12 cellular contexts compared by ENCODE assay signal in the genomic region with DNA sequence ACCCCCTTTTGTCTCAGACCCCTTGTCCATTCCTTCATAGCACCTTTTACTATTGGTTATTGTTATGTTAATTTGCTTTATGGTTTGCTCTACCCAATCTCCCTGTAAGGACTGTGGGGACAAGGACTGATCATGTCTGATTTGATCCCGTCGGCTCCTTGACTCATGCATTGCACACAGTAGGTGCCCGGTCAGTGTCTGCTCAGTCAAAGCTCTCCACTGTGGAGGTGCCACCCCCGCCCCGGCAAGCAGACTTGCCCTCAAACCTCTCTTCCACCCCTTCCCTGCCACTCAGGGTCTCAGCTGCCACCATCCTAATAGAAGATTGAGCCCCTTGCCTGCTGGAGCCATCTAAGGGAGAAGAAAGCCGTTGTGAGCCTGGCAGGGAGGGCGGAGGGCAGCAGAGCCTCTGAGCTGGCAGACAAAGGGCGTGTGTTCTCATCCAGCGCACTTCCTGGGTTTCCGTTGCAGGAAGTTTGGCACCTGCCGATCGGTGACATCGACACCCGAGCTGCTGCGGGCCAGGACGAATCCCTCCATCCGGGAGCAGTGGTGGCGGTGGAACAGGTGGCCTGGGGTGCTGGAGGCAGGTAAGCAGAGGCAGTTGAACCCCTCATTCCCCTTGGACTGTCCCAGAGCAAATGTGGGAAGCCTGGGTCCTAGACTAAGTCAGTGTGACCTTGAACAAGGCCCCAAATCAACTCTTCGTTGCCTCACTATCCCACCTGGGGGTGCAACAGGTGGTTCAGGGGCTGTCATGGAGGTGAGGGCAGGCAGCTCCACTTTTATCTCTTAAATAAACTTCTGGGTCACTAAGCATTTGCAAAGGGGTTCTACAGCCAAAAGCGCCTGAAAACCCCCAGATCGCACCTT. TPM values are rescaled to one million over a fixed set of nuclear protein-coding genes. Genes with fewer than 3 reads are reported as not detected.
DNase-seq lines count a peak whose midpoint lies in the region; ATAC-seq and TF ChIP-seq lines count a peak whose summit lies in the region.
"Had no signal": no experiment of that assay in that cellular context is flagged by ENCODE, and none has a peak within 500 bp of the region (broad histone marks: within the 10 kb centered on the region; RNA-seq: fewer than 3 reads in every experiment).

No MANE protein-coding gene starts in this region.

- no peak for ATAC-seq in activated naive CD8-positive, alpha-beta T cell treated with anti-CD3 and anti-CD28 coated beads, Interleukin-2, amount 10 ng/mL, durations not matched to agents 7 days and 5 days (ENCODE audit: low read depth)
- no peak for ATAC-seq in aorta (ENCODE audit: low FRiP score)

- H3K27ac Mint-ChIP-seq in activated naive CD8-positive, alpha-beta T cell treated with anti-CD3 and anti-CD28 coated beads, Interleukin-2, amount 10 ng/mL, durations not matched to agents 7 days and 5 days, result no peak overlapping the region
- no peak overlapping the region for H3K27ac Mint-ChIP-seq in activated naive CD8-positive, alpha-beta T cell treated with anti-CD3 and anti-CD28 coated beads for 36 hours
- H3K27ac Mint-ChIP-seq: CD4-positive, CD25-positive, alpha-beta regulatory T cell had no signal

- H3K36me3 ChIP-seq in kidney epithelial cell (ENCODE audit: control insufficient read depth, insufficient read depth, low read length) (no peaks in the 10 kb centered on the region), aorta (ENCODE audit: control insufficient read depth in 1 of 2, insufficient read depth in 2 of 2, low read length in 1 of 2) (no peaks in the 10 kb centered on the region)

- no peaks in the 10 kb centered on the region for H3K9me3 ChIP-seq in aorta (ENCODE audit: control insufficient read depth, low read length)

- no peaks in the 10 kb centered on the region for H3K27me3 ChIP-seq in kidney epithelial cell (ENCODE audit: control insufficient read depth, insufficient read depth, low read length)
- no peaks in the 10 kb centered on the region for H3K27me3 ChIP-seq in aorta (ENCODE audit: control insufficient read depth in 1 of 2, insufficient read depth in 2 of 2, low read length in 1 of 2)

- no peaks in the 10 kb centered on the region for H3K9me3 Mint-ChIP-seq in activated naive CD8-positive, alpha-beta T cell treated with anti-CD3 and anti-CD28 coated beads, Interleukin-2, amount 10 ng/mL, durations not matched to agents 7 days and 5 days
- H3K9me3 Mint-ChIP-seq in activated naive CD8-positive, alpha-beta T cell treated with anti-CD3 and anti-CD28 coated beads for 36 hours, result no peaks in the 10 kb centered on the region

- TF ChIP-seq CTCF in kidney epithelial cell (IDR thresholded peaks at IDR 0.05; ENCODE audit: insufficient read depth, low read length, poor library complexity, severe bottlenecking) (no peak), GM13977 (IDR thresholded peaks at IDR 0.05; ENCODE audit: extremely low read depth, insufficient read depth, missing control alignments) (no peak)

- H3K4me3 Mint-ChIP-seq in activated naive CD8-positive, alpha-beta T cell treated with anti-CD3 and anti-CD28 coated beads, Interleukin-2, amount 10 ng/mL, durations not matched to agents 7 days and 5 days, result peak overlapping the region; percentile 5
- H3K4me3 Mint-ChIP-seq in activated naive CD8-positive, alpha-beta T cell treated with anti-CD3 and anti-CD28 coated beads for 36 hours, result no peak overlapping the region

- H3K27me3 Mint-ChIP-seq in activated naive CD8-positive, alpha-beta T cell treated with anti-CD3 and anti-CD28 coated beads, Interleukin-2, amount 10 ng/mL, durations not matched to agents 7 days and 5 days, result peaks cover 52% of the 10 kb centered on the region
- peaks cover 68% of the 10 kb centered on the region for H3K27me3 Mint-ChIP-seq in activated naive CD8-positive, alpha-beta T cell treated with anti-CD3 and anti-CD28 coated beads for 36 hours

- H3K4me1 ChIP-seq in aorta (ENCODE audit: control insufficient read depth in 1 of 2, insufficient read depth in 2 of 2, low read length in 2 of 2), result no peaks in the 10 kb centered on the region

- WGBS in aorta, 2 donors, result 10 to 13% methylated on average over 21 of the region's 21 CpGs

- peaks cover 7% of the 10 kb centered on the region for H3K4me1 Mint-ChIP-seq in activated naive CD8-positive, alpha-beta T cell treated with anti-CD3 and anti-CD28 coated beads, Interleukin-2, amount 10 ng/mL, durations not matched to agents 7 days and 5 days
- H3K4me1 Mint-ChIP-seq in activated naive CD8-positive, alpha-beta T cell treated with anti-CD3 and anti-CD28 coated beads for 36 hours, result peaks cover 6% of the 10 kb centered on the region

- H3K36me3 Mint-ChIP-seq in activated naive CD8-positive, alpha-beta T cell treated with anti-CD3 and anti-CD28 coated beads, Interleukin-2, amount 10 ng/mL, durations not matched to agents 7 days and 5 days, result no peaks in the 10 kb centered on the region
- no peaks in the 10 kb centered on the region for H3K36me3 Mint-ChIP-seq in activated naive CD8-positive, alpha-beta T cell treated with anti-CD3 and anti-CD28 coated beads for 36 hours
- H3K36me3 Mint-ChIP-seq: CD4-positive, CD25-positive, alpha-beta regulatory T cell had no signal

- H3K4me3 ChIP-seq in kidney epithelial cell (ENCODE audit: low read depth, low read length) (peak overlapping the region; percentile 5), aorta (ENCODE audit: low read length in 2 of 2) (peak overlapping the region; percentile 5 to 8)

- POLR2A ChIA-PET in activated naive CD8-positive, alpha-beta T cell treated with anti-CD3 and anti-CD28 coated beads, Interleukin-2, amount 10 ng/mL, durations not matched to agents 7 days and 5 days (lab: Charles Lee), result no interaction called here

- H3K27ac ChIP-seq in aorta (ENCODE audit: low read depth in 1 of 2, low read length in 2 of 2), result peak overlapping the region; percentile 4 to 87

- intact Hi-C loops in aorta (cut with DNase I), result no loop called here

- no peak for DNase-seq in activated naive CD8-positive, alpha-beta T cell treated with anti-CD3 and anti-CD28 coated beads, Interleukin-2, amount 10 ng/mL, durations not matched to agents 7 days and 5 days
- no peak for DNase-seq in activated naive CD8-positive, alpha-beta T cell treated with anti-CD3 and anti-CD28 coated beads for 36 hours
- DNase-seq in SK-MEL-5 (ENCODE audit: low read depth, low spot score) (peak; percentile 68), kidney epithelial cell (ENCODE audit: low read depth) (no peak), aorta (peak in 1 of 2 donors; percentile 75), GM13977 (ENCODE audit: low spot score) (no peak), GF-D8 (lab: John Stamatoyannopoulos, UW) (no peak), glomerular visceral epithelial cell (ENCODE audit: extremely low spot score) (no peak)
- DNase-seq: activated effector memory CD4-positive, alpha-beta T cell treated with anti-CD3 and anti-CD28 coated beads, Interleukin-2, amount 50 U/mL, for 16 hours had no signal

- in situ Hi-C loops in SK-MEL-5 (cut with HindIII; ENCODE audit: low pct_unique_long_range_greater_than_20kb, low sequenced_read_pairs), result no loop called here
- in situ Hi-C loops in GM13977 (cut with MboI; ENCODE audit: low pct_unique_long_range_greater_than_20kb, low sequenced_read_pairs, unreplicated experiment), result no loop called here

RNA-seq across cellular contexts. Expression of a gene that starts 2.2 kb away (rescaled TPM):
- under 1 TPM in 1 of 2 experiments, not detected in 1; 0.26 TPM for total RNA-seq in activated naive CD8-positive, alpha-beta T cell treated with anti-CD3 and anti-CD28 coated beads, Interleukin-2, amount 10 ng/mL, durations not matched to agents 7 days and 5 days
- not detected for total RNA-seq in activated naive CD8-positive, alpha-beta T cell treated with anti-CD3 and anti-CD28 coated beads for 36 hours
- total RNA-seq in SK-MEL-5 (2014; rRNA removed; shearing (Covaris generic)), result 0.77 and 1.0 TPM in 2 replicates
- 5.1 and 10.4 TPM in 2 replicates for polyA plus RNA-seq in SK-MEL-5 (2015; cell fraction: cytosol; rRNA removed)
- 2.4 and 3.7 TPM in 2 replicates for polyA plus RNA-seq in SK-MEL-5 (2015; cell fraction: nucleus; rRNA removed)
- total RNA-seq in kidney epithelial cell (364 and 458 TPM in 2 replicates), aorta (100 to 1,000 TPM; 418 to 507 TPM)
- 100 to 1,000 TPM; 192 to 584 TPM for polyA plus RNA-seq in aorta
- total RNA-seq: CD4-positive, CD25-positive, alpha-beta regulatory T cell had no signal

RNA-seq across cellular contexts. Expression of a gene that starts 14.1 kb away (rescaled TPM):
- not detected for total RNA-seq in activated naive CD8-positive, alpha-beta T cell treated with anti-CD3 and anti-CD28 coated beads, Interleukin-2, amount 10 ng/mL, durations not matched to agents 7 days and 5 days
- not detected for total RNA-seq in activated naive CD8-positive, alpha-beta T cell treated with anti-CD3 and anti-CD28 coated beads for 36 hours
- not detected in 2 replicates for total RNA-seq in SK-MEL-5 (2014; rRNA removed; shearing (Covaris generic))
- polyA plus RNA-seq in SK-MEL-5 (2015; cell fraction: cytosol; rRNA removed), result not detected in 2 replicates
- not detected in 2 replicates for polyA plus RNA-seq in SK-MEL-5 (2015; cell fraction: nucleus; rRNA removed)
- total RNA-seq in kidney epithelial cell, result not detected in 2 replicates
- total RNA-seq in aorta, result not detected
- polyA plus RNA-seq in aorta, result 1 to 10 TPM in 1 of 2 donors, not detected in 1; 5.8 TPM
- total RNA-seq: CD4-positive, CD25-positive, alpha-beta regulatory T cell; glomerular endothelial cell; subcutaneous adipose tissue had no signal
- polyA plus RNA-seq: CD4-positive, CD25-positive, alpha-beta regulatory T cell had no signal

RNA-seq across cellular contexts. Expression of a gene that starts 20.3 kb away (rescaled TPM):
- 1 to 10 TPM; 1.6 to 2.7 TPM for total RNA-seq in activated naive CD8-positive, alpha-beta T cell treated with anti-CD3 and anti-CD28 coated beads, Interleukin-2, amount 10 ng/mL, durations not matched to agents 7 days and 5 days
- total RNA-seq in activated naive CD8-positive, alpha-beta T cell treated with anti-CD3 and anti-CD28 coated beads for 36 hours, result under 1 TPM; 0.76 to 0.94 TPM
- 0.40 and 1.3 TPM in 2 replicates for total RNA-seq in SK-MEL-5 (2014; rRNA removed; shearing (Covaris generic))
- polyA plus RNA-seq in SK-MEL-5 (2015; cell fraction: cytosol; rRNA removed), result 0.09 and 0.21 TPM in 2 replicates
- polyA plus RNA-seq in SK-MEL-5 (2015; cell fraction: nucleus; rRNA removed), result 2.7 and 3.1 TPM in 2 replicates
- total RNA-seq in kidney epithelial cell, result 0.25 and 0.34 TPM in 2 replicates
- 1 to 10 TPM; 2.5 to 4.3 TPM for total RNA-seq in aorta
- 1 to 10 TPM; 5.6 to 9.8 TPM for polyA plus RNA-seq in aorta
- polyA plus RNA-seq: CD4-positive, CD25-positive, alpha-beta regulatory T cell had no signal

RNA-seq across cellular contexts. Expression of a gene that starts 51.1 kb away (rescaled TPM):
- total RNA-seq in activated naive CD8-positive, alpha-beta T cell treated with anti-CD3 and anti-CD28 coated beads, Interleukin-2, amount 10 ng/mL, durations not matched to agents 7 days and 5 days, result 1 to 10 TPM; 1.8 to 1.9 TPM
- total RNA-seq in activated naive CD8-positive, alpha-beta T cell treated with anti-CD3 and anti-CD28 coated beads for 36 hours, result 1 to 10 TPM; 1.9 to 2.0 TPM
- 8.3 and 9.2 TPM in 2 replicates for total RNA-seq in SK-MEL-5 (2014; rRNA removed; shearing (Covaris generic))
- polyA plus RNA-seq in SK-MEL-5 (2015; cell fraction: cytosol; rRNA removed), result 1.1 and 1.6 TPM in 2 replicates
- polyA plus RNA-seq in SK-MEL-5 (2015; cell fraction: nucleus; rRNA removed), result 0.12 TPM in 1 of 2 replicates, not detected in the other
- total RNA-seq in kidney epithelial cell (1.8 and 1.9 TPM in 2 replicates), aorta (1 to 10 TPM; 1.2 to 1.3 TPM)
- 1 to 10 TPM; 1.3 to 4.6 TPM for polyA plus RNA-seq in aorta

Comparison
In these comparisons a context has a peak if more than half of its experiments do, and no peak if none do; other contexts are left out.
1. RNA of a gene that starts 2.2 kb away (total RNA-seq): 418 to 507 TPM in aorta and 364 to 458 TPM in kidney epithelial cell; 0.77 to 1.0 TPM in SK-MEL-5, 0.26 TPM in activated naive CD8-positive, alpha-beta T cell treated with anti-CD3 and anti-CD28 coated beads, Interleukin-2, amount 10 ng/mL, durations not matched to agents 7 days and 5 days and not detected in activated naive CD8-positive, alpha-beta T cell treated with anti-CD3 and anti-CD28 coated beads for 36 hours; every median in the first group is over 100 times any median in the second.